In genomic region chr4:30746735-30747134, GRCh38 we compare ENCODE assay signal across 26 cellular contexts. TPM values are rescaled to one million over a fixed set of nuclear protein-coding genes. Genes with fewer than 3 reads are reported as not detected.
A peak's percentile ranks its signal among the peaks of the same experiment; 100 is the strongest.
DNase-seq lines count a peak whose midpoint lies in the region; ATAC-seq, FAIRE-seq and TF ChIP-seq lines count a peak whose summit lies in the region.
"Had no signal": no experiment of that assay in that cellular context is flagged by ENCODE, and none has a peak within 500 bp of the region (broad histone marks: within the 10 kb centered on the region; RNA-seq: fewer than 3 reads in every experiment).

No MANE protein-coding gene starts in this region.

- no peak overlapping the region for H3K23ac ChIP-seq in H9 (ENCODE audit: insufficient read length, low read depth, low read length)

- H3K27ac Mint-ChIP-seq in H9, result no peak overlapping the region
- H3K27ac Mint-ChIP-seq: CD14-positive monocyte; CD4-positive, alpha-beta T cell; CD8-positive, alpha-beta memory T cell; HFFc6 had no signal

- WGBS in H9 (ENCODE audit: extremely low coverage, insufficient read length, low lambda C conversion rate), result no CpG with 5 or more reads among the region's 1 CpG
- 39% methylated on average over 1 of the region's 1 CpG for WGBS in right cardiac atrium

- no peak for DNase-seq in HCT116 (ENCODE audit: low read depth, low spot score)
- peak; percentile 41 for DNase-seq in bronchial epithelial cell (ENCODE audit: low read depth)
- peak; percentile 16 for DNase-seq in fibroblast of mammary gland (ENCODE audit: low read depth)
- no peak for DNase-seq in H9
- no peak for DNase-seq in right cardiac atrium
- DNase-seq: 8988T; ACHN; AML-193; BE2C; CD4-positive, alpha-beta T cell; CD8-positive, alpha-beta memory T cell; DMS 273 treated with DMSO at 0.1 percent for 48 hours; DMS79; EL; GDM1; GOT3; HFFc6 had no signal

- TF ChIP-seq CTCF in HCT116 (IDR thresholded peaks at IDR 0.05 in 2 of 3, conservative IDR thresholded peaks at IDR 0.05 in 1 of 3; ENCODE audit: borderline replicate concordance in 1 of 3, insufficient read depth in 1 of 3, low read depth in 2 of 3, low read length in 2 of 3) (no peak), bronchial epithelial cell (IDR thresholded peaks at IDR 0.05; ENCODE audit: insufficient read depth, low read length, severe bottlenecking) (no peak), fibroblast of mammary gland (conservative IDR thresholded peaks at IDR 0.05; ENCODE audit: control insufficient read depth, insufficient read depth, low read depth, low read length) (no peak), H9 (conservative IDR thresholded peaks at IDR 0.05) (no peak)

- H3K4me3 ChIP-seq in HCT116 (replicated peaks in 1 of 2; ENCODE audit: low read depth in 1 of 2, low read length in 2 of 2), result no peak overlapping the region
- H3K4me3 ChIP-seq in bronchial epithelial cell (ENCODE audit: low read depth, low read length), result no peak overlapping the region
- H3K4me3 ChIP-seq in fibroblast of mammary gland (ENCODE audit: control insufficient read depth, low read depth, low read length), result no peak overlapping the region
- no peak overlapping the region for H3K4me3 ChIP-seq in right cardiac atrium (ENCODE audit: low read length)
- H3K4me3 ChIP-seq: A549; BLaER1 treated with 17β-estradiol and CSF1 and Interleukin-3, amounts not matched to agents 10 nM and 100 nM; GM12878 had no signal

- H4K91ac ChIP-seq in H9 (ENCODE audit: insufficient read length, low read depth, low read length), result no peak overlapping the region

- no peak for TF ChIP-seq RAD21 in HCT116 (IDR thresholded peaks at IDR 0.05; ENCODE audit: low read depth)

- no peak overlapping the region for H3K56ac ChIP-seq in H9 (ENCODE audit: insufficient read length, low read depth, low read length)

- no peak overlapping the region for H2BK15ac ChIP-seq in H9 (ENCODE audit: low read depth, low read length)

- no peak overlapping the region for H2BK12ac ChIP-seq in H9 (ENCODE audit: insufficient read length, low read depth, low read length)

- no peaks in the 10 kb centered on the region for H3K79me2 ChIP-seq in HCT116 (ENCODE audit: insufficient read depth, low read length)
- no peaks in the 10 kb centered on the region for H3K79me2 ChIP-seq in H9 (ENCODE audit: insufficient read depth, low read length)

- no peaks in the 10 kb centered on the region for H3K27me3 Mint-ChIP-seq in H9 (ENCODE audit: low read depth)
- H3K27me3 Mint-ChIP-seq: CD4-positive, alpha-beta T cell; CD8-positive, alpha-beta memory T cell had no signal

- no peak overlapping the region for H3K4ac ChIP-seq in H9 (ENCODE audit: low read depth, low read length)

- no peak for FAIRE-seq in bronchial epithelial cell (lab: Jason Lieb, UNC)
- FAIRE-seq: A549, D721Med, GM12878, GM19239, H54 had no signal

- H3K9me3 ChIP-seq in HCT116 (ENCODE audit: control insufficient read depth in 1 of 2, insufficient read depth in 1 of 2, low read depth in 1 of 2, low read length in 2 of 2) (no peaks in the 10 kb centered on the region), H9 (ENCODE audit: control insufficient read depth, low read depth, low read length) (no peaks in the 10 kb centered on the region), right cardiac atrium (ENCODE audit: control insufficient read depth, low read length) (no peaks in the 10 kb centered on the region)
- H3K9me3 ChIP-seq: A549; BE2C; BLaER1 treated with 17β-estradiol and CSF1 and Interleukin-3, amounts not matched to agents 10 nM and 100 nM had no signal

- RAD21 ChIA-PET in HCT116 (lab: Charles Lee; ENCODE audit: low non-redundant PET in 1 of 2, low total read pairs in 2 of 2, uncharacterized antibody in 2 of 2, unreplicated experiment in 2 of 2), result no interaction called here

- peak overlapping the region; percentile 100 for H3K27ac ChIP-seq in HCT116 (ENCODE audit: low read depth, low read length)
- H3K27ac ChIP-seq in H9 (ENCODE audit: insufficient read length, low read depth, low read length), result no peak overlapping the region
- H3K27ac ChIP-seq in right cardiac atrium (ENCODE audit: low read length), result no peak overlapping the region
- H3K27ac ChIP-seq: A549; BLaER1 treated with 17β-estradiol and CSF1 and Interleukin-3, amounts not matched to agents 10 nM and 100 nM had no signal

- H4K8ac ChIP-seq in H9 (replicated peaks; ENCODE audit: insufficient read length, low read depth, low read length), result no peak overlapping the region

- peak overlapping the region; percentile 24 for H3K9ac ChIP-seq in HCT116 (ENCODE audit: low read length)
- no peak overlapping the region for H3K9ac ChIP-seq in H9 (ENCODE audit: extremely low read depth, insufficient read length, low read length)
- H3K9ac ChIP-seq: BLaER1 treated with 17β-estradiol and CSF1 and Interleukin-3, amounts not matched to agents 10 nM and 100 nM had no signal

- H2AFZ ChIP-seq in HCT116 (ENCODE audit: low read depth, low read length, poor library complexity, severe bottlenecking) (peak overlapping the region; percentile 3), H9 (ENCODE audit: low read length) (no peak overlapping the region)

- H2AK5ac ChIP-seq in H9 (ENCODE audit: insufficient read length, low read length), result no peak overlapping the region

- H3K9me3 Mint-ChIP-seq in H9, result no peaks in the 10 kb centered on the region
- H3K9me3 Mint-ChIP-seq: CD4-positive, alpha-beta T cell; HFFc6 had no signal

- H3K4me2 ChIP-seq in HCT116 (ENCODE audit: low read length) (no peak overlapping the region), H9 (ENCODE audit: insufficient read depth, insufficient read length, low read length) (no peak overlapping the region)
- H3K4me2 ChIP-seq: A549; BLaER1 treated with 17β-estradiol and CSF1 and Interleukin-3, amounts not matched to agents 10 nM and 100 nM had no signal

- no peak overlapping the region for H2BK20ac ChIP-seq in H9 (ENCODE audit: low read depth, low read length, poor library complexity, severe bottlenecking)

- intact Hi-C loops in HCT116 (cut with micrococcal nuclease), result no loop called here
- intact Hi-C loops in right cardiac atrium (cut with DNase I), result no loop called here

- H4K5ac ChIP-seq in H9 (ENCODE audit: insufficient read length, low read depth, low read length), result no peak overlapping the region

- POLR2A ChIA-PET in HCT116 (lab: Charles Lee), result interaction anchor here (1.7 kb wide), 1 partner anchor 10 kb away, joined by 7 read pairs; no protein-coding TSS in a partner anchor

- H3K23me2 ChIP-seq in H9 (ENCODE audit: insufficient read length, low read depth, low read length, poor library complexity, severe bottlenecking), result no peaks in the 10 kb centered on the region

- no peak overlapping the region for H2BK120ac ChIP-seq in H9 (ENCODE audit: low read depth, low read length, poor library complexity, severe bottlenecking)

- H3K4me1 Mint-ChIP-seq in H9, result 0 out of 4 replicates have a peak, but pooled peaks cover 0 to 6% of the 10 kb centered on the region in 2 experiments
- H3K4me1 Mint-ChIP-seq: CD14-positive monocyte; CD8-positive, alpha-beta memory T cell had no signal

- CTCF ChIA-PET in HCT116 (lab: Charles Lee), result no interaction called here

- H2BK5ac ChIP-seq in H9 (ENCODE audit: insufficient read length, low read length), result no peak overlapping the region

- no peaks in the 10 kb centered on the region for H3K27me3 ChIP-seq in HCT116 (ENCODE audit: insufficient read depth, low read length)
- H3K27me3 ChIP-seq in bronchial epithelial cell (ENCODE audit: control insufficient read depth, insufficient read depth, low read length), result no peaks in the 10 kb centered on the region
- no peaks in the 10 kb centered on the region for H3K27me3 ChIP-seq in H9 (ENCODE audit: insufficient read depth, low read length)
- H3K27me3 ChIP-seq in right cardiac atrium (ENCODE audit: control insufficient read depth, insufficient read depth), result no peaks in the 10 kb centered on the region
- H3K27me3 ChIP-seq: BE2C; BLaER1 treated with 17β-estradiol and CSF1 and Interleukin-3, amounts not matched to agents 10 nM and 100 nM had no signal

- no peak overlapping the region for H3T11ph ChIP-seq in H9 (ENCODE audit: low read length)

- no peak for ATAC-seq in HCT116
- ATAC-seq in GM21576 (IDR thresholded peaks at IDR 0.05; ENCODE audit: unreplicated experiment), result no peak
- no peak for ATAC-seq in right cardiac atrium
- ATAC-seq in HG03280 (IDR thresholded peaks at IDR 0.05; ENCODE audit: unreplicated experiment), result no peak
- ATAC-seq: A549, GM12878 had no signal

- H3K14ac ChIP-seq in H9 (ENCODE audit: insufficient read depth, low read length), result no peak overlapping the region

- BruUV-seq in HCT116 (replicated peaks; lab: Mats Ljungman, UMichigan), result no TSS peak

- no peaks in the 10 kb centered on the region for H3K9me2 ChIP-seq in HCT116 (ENCODE audit: insufficient read depth)

- no peaks in the 10 kb centered on the region for H4K20me1 ChIP-seq in HCT116 (ENCODE audit: insufficient read depth)
- H4K20me1 ChIP-seq in H9 (ENCODE audit: control insufficient read depth, insufficient read depth, insufficient read length), result no peaks in the 10 kb centered on the region
- H4K20me1 ChIP-seq: BLaER1 treated with 17β-estradiol and CSF1 and Interleukin-3, amounts not matched to agents 10 nM and 100 nM had no signal

- H3K79me1 ChIP-seq in H9 (ENCODE audit: insufficient read depth, low read depth, low read length, poor library complexity, severe bottlenecking), result no peaks in the 10 kb centered on the region

- H3K4me1 ChIP-seq in HCT116 (ENCODE audit: control insufficient read depth in 1 of 2, insufficient read depth in 2 of 2, low read length in 2 of 2), result peaks cover 45 to 72% of the 10 kb centered on the region in 2 experiments
- H3K4me1 ChIP-seq in H9 (ENCODE audit: insufficient read depth, low read length), result no peaks in the 10 kb centered on the region
- H3K4me1 ChIP-seq in right cardiac atrium (ENCODE audit: control insufficient read depth, insufficient read depth, low read length), result no peaks in the 10 kb centered on the region
- H3K4me1 ChIP-seq: A549; BE2C; BLaER1 treated with 17β-estradiol and CSF1 and Interleukin-3, amounts not matched to agents 10 nM and 100 nM had no signal

- no peaks in the 10 kb centered on the region for H3K36me3 Mint-ChIP-seq in H9 (ENCODE audit: insufficient read depth in 1 of 3, low read depth in 3 of 3)
- H3K36me3 Mint-ChIP-seq: CD14-positive monocyte; CD8-positive, alpha-beta memory T cell had no signal

- H3K36me3 ChIP-seq in HCT116 (ENCODE audit: control insufficient read depth in 1 of 2, insufficient read depth in 2 of 2, low read length in 2 of 2), result peaks cover 0 to 22% of the 10 kb centered on the region in 2 experiments; a peak in 2 of 4 replicates
- H3K36me3 ChIP-seq in bronchial epithelial cell (ENCODE audit: control insufficient read depth, insufficient read depth, low read length), result no peaks in the 10 kb centered on the region
- H3K36me3 ChIP-seq: BE2C; BLaER1 treated with 17β-estradiol and CSF1 and Interleukin-3, amounts not matched to agents 10 nM and 100 nM had no signal

- H3K4me3 Mint-ChIP-seq in H9, result no peak overlapping the region
- H3K4me3 Mint-ChIP-seq: CD14-positive monocyte; CD4-positive, alpha-beta T cell; CD8-positive, alpha-beta memory T cell; HFFc6 had no signal

- TF ChIP-seq POLR2A in HCT116 (IDR thresholded peaks at IDR 0.05; ENCODE audit: borderline replicate concordance, extremely low read depth, insufficient read depth, insufficient read length), result no peak

- H3K18ac ChIP-seq in H9 (ENCODE audit: insufficient read length, low read depth, low read length), result no peak overlapping the region

RNA-seq across cellular contexts. Expression of gene PCDH7, which starts 26.6 kb away (rescaled TPM):
- 65.9 TPM for total RNA-seq in HCT116 (2021; ENCODE audit: unreplicated experiment)
- 29.5 and 35.8 TPM in 2 replicates for polyA plus RNA-seq in HCT116 (2012)
- total RNA-seq in bronchial epithelial cell, result 12.1 and 16.4 TPM in 2 replicates
- 16.8 and 18.0 TPM in 2 replicates for total RNA-seq in H9 (2021)
- 10 to 100 TPM in 2 of 4 donors, 1 to 10 TPM in 2; 6.1 to 14.5 (median 10.6) TPM for total RNA-seq in right cardiac atrium
- 1.00 TPM for polyA plus RNA-seq in right cardiac atrium
- total RNA-seq: CD4-positive, alpha-beta T cell; CD8-positive, alpha-beta memory T cell had no signal
- polyA plus RNA-seq: CD14-positive monocyte; CD8-positive, alpha-beta memory T cell had no signal

Comparison
In these comparisons a context has a peak if more than half of its experiments do, and no peak if none do; other contexts are left out.
1. DNase-seq: peak in bronchial epithelial cell (single experiment) and fibroblast of mammary gland (single experiment); none in HCT116 (single experiment), H9 (single experiment) and right cardiac atrium (0 of 3).